Comparison of ENCODE assay signal across 13 cellular contexts in the genomic region with DNA sequence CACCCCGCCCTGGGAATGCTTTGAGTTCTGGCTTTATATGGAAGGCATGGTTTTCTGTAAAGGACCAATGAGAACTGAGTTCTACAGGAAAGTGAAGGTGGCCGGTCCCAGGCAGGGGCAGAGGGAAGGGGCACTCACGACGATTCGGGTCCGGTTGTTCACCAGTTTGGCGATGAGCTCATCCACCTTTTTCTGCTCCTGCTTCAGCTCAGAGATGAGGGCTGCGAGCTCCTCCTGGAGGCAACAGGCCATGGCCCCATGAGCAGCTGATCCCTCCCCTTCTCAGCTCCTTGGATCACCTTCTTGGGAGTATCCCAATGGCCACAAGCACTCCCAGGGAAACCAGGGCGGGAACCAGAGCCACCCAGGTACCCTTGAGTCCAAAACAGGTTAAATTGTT. TPM values are rescaled to one million over a fixed set of nuclear protein-coding genes. Genes with fewer than 3 reads are reported as not detected.
"Had no signal": no experiment of that assay in that cellular context is flagged by ENCODE, and none has a peak within 500 bp of the region (broad histone marks: within the 10 kb centered on the region; RNA-seq: fewer than 3 reads in every experiment).

No MANE protein-coding gene starts in this region.

RNA-seq across cellular contexts. Expression of a gene that starts 7.9 kb away (rescaled TPM):
- total RNA-seq: cardiac septum, epithelial cell of proximal tubule, kidney epithelial cell, natural killer cell, neural crest cell, ureter had no signal

RNA-seq across cellular contexts. Expression of a gene that starts 8.0 kb away (rescaled TPM):
- total RNA-seq: cardiac septum, epithelial cell of proximal tubule, esophagus squamous epithelium, hepatocyte, kidney epithelial cell, left colon, liver, mammary epithelial cell, mucosa of descending colon, natural killer cell, neural crest cell, right lobe of liver, ureter had no signal
